In genomic region chr13:105410602-105411001, GRCh38 we compare ENCODE assay signal across 7 cellular contexts. TPM values are rescaled to one million over a fixed set of nuclear protein-coding genes. Genes with fewer than 3 reads are reported as not detected.
DNase-seq lines count a peak whose midpoint lies in the region; ATAC-seq and TF ChIP-seq lines count a peak whose summit lies in the region.

No MANE protein-coding gene starts in this region.

- intact Hi-C loops in lower leg skin (cut with DNase I; ENCODE audit: low total_unique reads): no loop called here
- intact Hi-C loops in transverse colon (cut with DNase I; ENCODE audit: low total_unique reads): no loop called here

- H3K79me2 ChIP-seq in GM23338 (replicated peaks; ENCODE audit: insufficient read depth): no peaks in the 10 kb centered on the region

- peak; percentile 75 for ATAC-seq in GM23338

- H3K27ac Mint-ChIP-seq in GM23338: no peak overlapping the region

- no peaks in the 10 kb centered on the region for H3F3A ChIP-seq in GM23338 (replicated peaks; ENCODE audit: low read depth)

- no peaks in the 10 kb centered on the region for H3K4me1 ChIP-seq in GM23338 (ENCODE audit: insufficient read depth)
- H3K4me1 ChIP-seq in transverse colon: no peaks in the 10 kb centered on the region

- H3K4me2 ChIP-seq in GM23338: no peak overlapping the region

- H3K27me3 ChIP-seq in GM23338 (ENCODE audit: insufficient read depth) (no peaks in the 10 kb centered on the region), transverse colon (no peaks in the 10 kb centered on the region)

- DNase-seq in GM23338 (ENCODE audit: low spot score) (peak; percentile 82), RPMI7951 (ENCODE audit: low read depth) (peak; percentile 61), cerebellar cortex (ENCODE audit: low spot score) (peak; percentile 42), lower leg skin (ENCODE audit: low spot score in 2 of 2) (peak; percentile 25 to 85), transverse colon (peak; percentile 21), Kasumi-1 (lab: John Stamatoyannopoulos, UW) (no peak), GOT3 (lab: John Stamatoyannopoulos, UW) (no peak)

- no peaks in the 10 kb centered on the region for H3K36me3 ChIP-seq in GM23338 (ENCODE audit: insufficient read depth)
- no peaks in the 10 kb centered on the region for H3K36me3 ChIP-seq in transverse colon

- H3K27ac ChIP-seq in GM23338 (ENCODE audit: low read depth): no peak overlapping the region
- H3K27ac ChIP-seq in transverse colon: no peak overlapping the region

- H3K36me3 Mint-ChIP-seq in GM23338 (ENCODE audit: low read depth): no peaks in the 10 kb centered on the region

- H3K9me3 ChIP-seq in transverse colon: no peaks in the 10 kb centered on the region

- in situ Hi-C loops in transverse colon (cut with MboI; ENCODE audit: low pct_ligation_motif_present in 1 of 4, low pct_unique_long_range_greater_than_20kb in 1 of 4, low sequenced_read_pairs in 3 of 4): no loop called here

- no peak overlapping the region for H3K4me3 Mint-ChIP-seq in GM23338

- H3K4me1 Mint-ChIP-seq in GM23338: no peaks in the 10 kb centered on the region

- no peak for TF ChIP-seq EP300 in transverse colon (IDR thresholded peaks at IDR 0.05; ENCODE audit: low read depth)

- no peak overlapping the region for H3K4me3 ChIP-seq in GM23338
- H3K4me3 ChIP-seq in lower leg skin (ENCODE audit: low read depth, poor library complexity, severe bottlenecking): no peak overlapping the region
- no peak overlapping the region for H3K4me3 ChIP-seq in transverse colon

- no peaks in the 10 kb centered on the region; the same call in 2 of the 3 replicates for H3K9me3 Mint-ChIP-seq in GM23338

- H3K27me3 Mint-ChIP-seq in GM23338 (ENCODE audit: insufficient read depth, low read depth, poor library complexity): no peaks in the 10 kb centered on the region

- TF ChIP-seq CTCF in GM23338 (conservative IDR thresholded peaks at IDR 0.05; ENCODE audit: low read depth in 2 of 2): peak; percentile 89 to 96
- no peak for TF ChIP-seq CTCF in lower leg skin (IDR thresholded peaks at IDR 0.05)
- TF ChIP-seq CTCF in transverse colon (IDR thresholded peaks at IDR 0.05): peak in 4 of 5 experiments; percentile 20 to 49 (median 44)

- no peaks in the 10 kb centered on the region for H3K9me2 ChIP-seq in GM23338 (ENCODE audit: insufficient read depth)

- H2AFZ ChIP-seq in GM23338: peak overlapping the region; percentile 75; the same call in 1 of the 2 replicates

- 32 to 51% methylated on average over 11 of the region's 11 CpGs for WGBS in lower leg skin, 2 donors
- WGBS in transverse colon (ENCODE audit: low coverage in 1 of 2), 2 donors: 26 to 68% methylated on average over 3 to 11 of the region's 11 CpGs

- TF ChIP-seq POLR2A in lower leg skin (IDR thresholded peaks at IDR 0.05) (no peak), transverse colon (IDR thresholded peaks at IDR 0.05) (no peak)

- no peaks in the 10 kb centered on the region for H4K20me1 ChIP-seq in GM23338 (replicated peaks; ENCODE audit: insufficient read depth)

TF ChIP-seq in GM23338, 12 proteins besides CTCF, POLR2A, EP300 and RAD21:
- no peak for TF ChIP-seq STAT1 (IDR thresholded peaks at IDR 0.05; ENCODE audit: unreplicated experiment)
- TF ChIP-seq ZNF462 (CRISPR knock-in tag; IDR thresholded peaks at IDR 0.05): no peak
- no peak for TF ChIP-seq JUNB (IDR thresholded peaks at IDR 0.05; ENCODE audit: unreplicated experiment)
- TF ChIP-seq CREB1 (CRISPR knock-in tag; IDR thresholded peaks at IDR 0.05; ENCODE audit: low read depth): no peak
- no peak for TF ChIP-seq POLR2AphosphoS5 (IDR thresholded peaks at IDR 0.05; ENCODE audit: low read depth)
- TF ChIP-seq, protein P1, sequence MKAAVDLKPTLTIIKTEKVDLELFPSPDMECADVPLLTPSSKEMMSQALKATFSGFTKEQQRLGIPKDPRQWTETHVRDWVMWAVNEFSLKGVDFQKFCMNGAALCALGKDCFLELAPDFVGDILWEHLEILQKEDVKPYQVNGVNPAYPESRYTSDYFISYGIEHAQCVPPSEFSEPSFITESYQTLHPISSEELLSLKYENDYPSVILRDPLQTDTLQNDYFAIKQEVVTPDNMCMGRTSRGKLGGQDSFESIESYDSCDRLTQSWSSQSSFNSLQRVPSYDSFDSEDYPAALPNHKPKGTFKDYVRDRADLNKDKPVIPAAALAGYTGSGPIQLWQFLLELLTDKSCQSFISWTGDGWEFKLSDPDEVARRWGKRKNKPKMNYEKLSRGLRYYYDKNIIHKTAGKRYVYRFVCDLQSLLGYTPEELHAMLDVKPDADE (IDR thresholded peaks at IDR 0.05): no peak
- no peak for TF ChIP-seq NANOG (IDR thresholded peaks at IDR 0.05; ENCODE audit: borderline replicate concordance)
- TF ChIP-seq EZH2phosphoT487 (IDR thresholded peaks at IDR 0.05; ENCODE audit: unreplicated experiment): no peak
- no peak for TF ChIP-seq EZH2 (IDR thresholded peaks at IDR 0.05; ENCODE audit: low read depth, unreplicated experiment)
- TF ChIP-seq ZNF331 (CRISPR knock-in tag; IDR thresholded peaks at IDR 0.05; ENCODE audit: low read depth): no peak

RNA-seq across cellular contexts. Expression of gene DAOA, which starts 55.2 kb away (rescaled TPM):
- total RNA-seq in GM23338 (2014; rRNA removed; shearing (Covaris generic)): not detected in 2 replicates
- not detected in 2 replicates for polyA plus RNA-seq in GM23338 (2016; fragmentation: Nextera tagmentation; extraction: Ambion mirVana)
- not detected in 2 replicates for total RNA-seq in RPMI7951 (2014; rRNA removed; shearing (Covaris generic))
- total RNA-seq in lower leg skin (not detected), transverse colon (not detected)

Comparison
In these comparisons a context has a peak if more than half of its experiments do, and no peak if none do; other contexts are left out.
1. DNase-seq: peak in GM23338 (single experiment), RPMI7951 (single experiment), cerebellar cortex (single experiment), lower leg skin (2 of 2) and transverse colon (single experiment); none in Kasumi-1 (0 of 2) and GOT3 (single experiment).
2. CTCF ChIP-seq: peak in GM23338 (2 of 2) and transverse colon (4 of 5); none in lower leg skin (0 of 3).